8 cellular contexts compared by ENCODE assay signal in the genomic region with DNA sequence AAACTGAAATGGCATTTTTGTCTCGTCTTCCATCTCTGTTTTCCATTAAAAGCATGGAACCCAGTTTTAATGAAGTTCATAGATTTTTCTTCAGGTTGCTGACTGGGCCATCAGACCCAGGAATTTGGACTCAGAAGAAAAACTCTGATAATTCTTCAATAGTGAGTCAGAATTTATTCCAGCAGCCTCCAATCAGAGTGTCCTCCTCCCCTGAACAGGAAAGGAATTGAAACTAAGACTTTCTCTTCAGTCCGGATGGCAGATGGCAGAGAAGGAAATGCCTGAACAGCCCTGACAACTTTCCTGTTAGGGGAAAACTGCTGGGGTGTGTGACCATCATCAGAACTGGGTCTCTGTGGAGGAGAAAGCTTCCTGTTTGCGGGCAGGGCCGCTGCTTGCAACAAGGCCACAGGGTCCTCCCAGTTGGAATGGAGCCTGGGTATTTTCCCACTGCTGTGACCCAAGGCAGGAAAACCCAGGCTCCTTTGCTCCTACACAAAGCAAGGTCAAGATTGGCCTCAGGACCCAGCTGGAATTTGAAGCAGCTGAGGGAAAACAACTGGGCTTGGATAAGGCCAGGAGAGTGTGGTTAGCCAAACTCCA. TPM values are rescaled to one million over a fixed set of nuclear protein-coding genes. Genes with fewer than 3 reads are reported as not detected.
DNase-seq lines count a peak whose midpoint lies in the region; ATAC-seq and TF ChIP-seq lines count a peak whose summit lies in the region.

No MANE protein-coding gene starts in this region.

- H3K4me1 Mint-ChIP-seq in CD14-positive monocyte, result peaks cover 44% of the 10 kb centered on the region
- peaks cover 7% of the 10 kb centered on the region for H3K4me1 Mint-ChIP-seq in activated CD4-positive, alpha-beta T cell treated with anti-CD3 and anti-CD28 coated beads, Interleukin-2, amount 10 ng/mL, durations not matched to agents 7 days and 5 days

- intact Hi-C loops in CD14-positive monocyte (cut with micrococcal nuclease), result no loop called here

- H3K36me3 Mint-ChIP-seq in CD14-positive monocyte, result no peaks in the 10 kb centered on the region
- H3K36me3 Mint-ChIP-seq in activated CD4-positive, alpha-beta T cell treated with anti-CD3 and anti-CD28 coated beads, Interleukin-2, amount 10 ng/mL, durations not matched to agents 7 days and 5 days (ENCODE audit: low read depth), result no peaks in the 10 kb centered on the region

- peak overlapping the region; percentile 35 for H3K4me3 ChIP-seq in fibroblast of the aortic adventitia (ENCODE audit: low read depth, low read length)

- ATAC-seq in HG03108 (IDR thresholded peaks at IDR 0.05; ENCODE audit: unreplicated experiment), result no peak

- CTCF ChIA-PET in activated CD4-positive, alpha-beta T cell treated with anti-CD3 and anti-CD28 coated beads, Interleukin-2, amount 10 ng/mL, durations not matched to agents 7 days and 5 days (lab: Charles Lee), result no interaction called here

- no peak for TF ChIP-seq CTCF in CD14-positive monocyte (IDR thresholded peaks at IDR 0.05)
- no peak for TF ChIP-seq CTCF in fibroblast of the aortic adventitia (IDR thresholded peaks at IDR 0.05; ENCODE audit: insufficient read depth, low read length)

- H3K9me3 Mint-ChIP-seq in CD14-positive monocyte, result peaks cover 0 to 2% (median 0%) of the 10 kb centered on the region in 7 donors
- H3K9me3 Mint-ChIP-seq in activated CD4-positive, alpha-beta T cell treated with anti-CD3 and anti-CD28 coated beads, Interleukin-2, amount 10 ng/mL, durations not matched to agents 7 days and 5 days, result no peaks in the 10 kb centered on the region

- POLR2A ChIA-PET in activated CD4-positive, alpha-beta T cell treated with anti-CD3 and anti-CD28 coated beads, Interleukin-2, amount 10 ng/mL, durations not matched to agents 7 days and 5 days (lab: Charles Lee), result no interaction called here

- peak overlapping the region; percentile 6 to 43 for H3K4me3 Mint-ChIP-seq in CD14-positive monocyte
- no peak overlapping the region for H3K4me3 Mint-ChIP-seq in activated CD4-positive, alpha-beta T cell treated with anti-CD3 and anti-CD28 coated beads, Interleukin-2, amount 10 ng/mL, durations not matched to agents 7 days and 5 days

- DNase-seq in CD14-positive monocyte (ENCODE audit: low spot score), result no peak
- peak; percentile 54 for DNase-seq in RPMI8226
- DNase-seq in fibroblast of the aortic adventitia (ENCODE audit: low read depth), result peak; percentile 95
- DNase-seq in pons (ENCODE audit: low spot score), result peak; percentile 77
- DNase-seq in activated CD4-positive, alpha-beta T cell treated with anti-CD3 and anti-CD28 coated beads, Interleukin-2, amount 10 ng/mL, durations not matched to agents 7 days and 5 days, result no peak
- no peak for DNase-seq in mesenteric fat pad (ENCODE audit: low spot score)
- no peak for DNase-seq in NCI-H1436 treated with DMSO at 0.1 percent for 48 hours (lab: John Stamatoyannopoulos, UW)

- peak overlapping the region in 6 of 7 donors; percentile 26 to 60 (median 58) for H3K27ac Mint-ChIP-seq in CD14-positive monocyte
- H3K27ac Mint-ChIP-seq in activated CD4-positive, alpha-beta T cell treated with anti-CD3 and anti-CD28 coated beads, Interleukin-2, amount 10 ng/mL, durations not matched to agents 7 days and 5 days, result no peak overlapping the region

- peaks cover 0 to 4% (median 2%) of the 10 kb centered on the region in 3 donors for H3K27me3 Mint-ChIP-seq in CD14-positive monocyte (ENCODE audit: low read depth in 3 of 3)
- H3K27me3 Mint-ChIP-seq in activated CD4-positive, alpha-beta T cell treated with anti-CD3 and anti-CD28 coated beads, Interleukin-2, amount 10 ng/mL, durations not matched to agents 7 days and 5 days, result peaks cover 8% of the 10 kb centered on the region

RNA-seq across cellular contexts. Expression of a gene that starts 20.7 kb away (rescaled TPM):
- polyA plus RNA-seq in CD14-positive monocyte, result not detected
- total RNA-seq in fibroblast of the aortic adventitia (ENCODE audit: low replicate concordance), result 0.27 and 4.8 TPM in 2 replicates
- total RNA-seq in activated CD4-positive, alpha-beta T cell treated with anti-CD3 and anti-CD28 coated beads, Interleukin-2, amount 10 ng/mL, durations not matched to agents 7 days and 5 days, result under 1 TPM in 1 of 2 experiments, not detected in 1; 0.05 TPM
- 45.5 TPM for total RNA-seq in mesenteric fat pad

Comparison
In these comparisons a context has a peak if more than half of its experiments do, and no peak if none do; other contexts are left out.
1. DNase-seq: peak in RPMI8226 (single experiment), fibroblast of the aortic adventitia (single experiment) and pons (single experiment); none in CD14-positive monocyte (single experiment), activated CD4-positive, alpha-beta T cell treated with anti-CD3 and anti-CD28 coated beads, Interleukin-2, amount 10 ng/mL, durations not matched to agents 7 days and 5 days (single experiment), mesenteric fat pad (single experiment) and NCI-H1436 treated with DMSO at 0.1 percent for 48 hours (single experiment).